23 cellular contexts compared by ENCODE assay signal in the genomic region with DNA sequence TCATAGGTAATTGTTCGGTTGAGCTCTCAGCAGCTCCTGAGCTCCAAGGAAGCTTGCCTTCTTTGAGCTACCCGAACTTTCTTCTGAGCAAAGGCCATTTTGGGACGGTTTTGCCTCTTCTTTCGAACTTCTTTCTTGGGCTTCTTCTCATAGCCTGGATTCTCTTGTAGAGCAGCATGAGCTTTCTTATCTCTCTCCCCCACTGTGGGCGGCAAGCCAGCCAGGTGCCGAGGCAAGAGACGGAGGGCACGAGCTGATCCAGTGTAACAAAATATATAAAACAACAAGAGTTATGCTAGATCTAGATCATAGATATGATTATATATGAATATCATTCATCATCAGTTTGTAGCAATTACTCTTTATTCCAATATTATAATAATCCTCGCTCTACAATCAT. TPM values are rescaled to one million over a fixed set of nuclear protein-coding genes. Genes with fewer than 3 reads are reported as not detected.
DNase-seq lines count a peak whose midpoint lies in the region; ATAC-seq, FAIRE-seq and TF ChIP-seq lines count a peak whose summit lies in the region.
"Had no signal": no experiment of that assay in that cellular context is flagged by ENCODE, and none has a peak within 500 bp of the region (broad histone marks: within the 10 kb centered on the region; RNA-seq: fewer than 3 reads in every experiment).

No MANE protein-coding gene starts in this region.

- TF ChIP-seq CTCF in GM10266 (IDR thresholded peaks at IDR 0.05; ENCODE audit: control insufficient read depth, insufficient read depth, low read depth, missing control alignments) (peak; percentile 14), neural progenitor cell (IDR thresholded peaks at IDR 0.05) (no peak)

- H3K79me2 ChIP-seq in neural progenitor cell (ENCODE audit: low read depth) = no peaks in the 10 kb centered on the region
- H3K79me2 ChIP-seq: parathyroid adenoma had no signal

- peaks cover 9% of the 10 kb centered on the region for H3K9me3 ChIP-seq in neural progenitor cell (ENCODE audit: low read depth)

- H3K27ac ChIP-seq in neural progenitor cell = no peak overlapping the region
- H3K27ac ChIP-seq: 22Rv1, parathyroid adenoma, sigmoid colon had no signal

- POLR2A ChIA-PET in activated CD4-positive, alpha-beta memory T cell treated with anti-CD3 and anti-CD28 coated beads for 36 hours (lab: Charles Lee) = interaction anchor here (0.6 kb wide), 1 partner anchor 137 kb away, joined by 3 read pairs; no protein-coding TSS in a partner anchor
- POLR2A ChIA-PET in activated CD4-positive, alpha-beta memory T cell treated with anti-CD3 and anti-CD28 coated beads, Interleukin-2, amount 10 ng/mL, durations not matched to agents 7 days and 5 days (lab: Charles Lee) = interaction anchor here (0.9 to 1.1 kb wide), 2 partner anchors 116 to 133 kb away, joined by 3 to 4 read pairs; a partner anchor contains a TSS

- H3F3A ChIP-seq in neural progenitor cell (ENCODE audit: low read depth) = no peaks in the 10 kb centered on the region

- no peak overlapping the region for H3K4me3 Mint-ChIP-seq in activated CD4-positive, alpha-beta memory T cell treated with anti-CD3 and anti-CD28 coated beads for 36 hours
- no peak overlapping the region for H3K4me3 Mint-ChIP-seq in activated CD4-positive, alpha-beta memory T cell treated with anti-CD3 and anti-CD28 coated beads, Interleukin-2, amount 10 ng/mL, durations not matched to agents 7 days and 5 days
- peak overlapping the region; percentile 30 for H3K4me3 Mint-ChIP-seq in neural progenitor cell
- H3K4me3 Mint-ChIP-seq: natural killer cell had no signal

- DNase-seq in activated CD4-positive, alpha-beta memory T cell treated with anti-CD3 and anti-CD28 coated beads for 36 hours = peak; percentile 2
- no peak for DNase-seq in activated CD4-positive, alpha-beta memory T cell treated with anti-CD3 and anti-CD28 coated beads, Interleukin-2, amount 10 ng/mL, durations not matched to agents 7 days and 5 days
- DNase-seq in GM10266 (ENCODE audit: extremely low spot score) (no peak), neural progenitor cell (ENCODE audit: low spot score) (no peak), NCI-H82 (lab: John Stamatoyannopoulos, UW) (no peak), globus pallidus (ENCODE audit: low spot score) (no peak)
- DNase-seq: GOT3, NCI-H2081 treated with DMSO at 0.1 percent for 48 hours, NCI-H446 had no signal

- ATAC-seq in HG03196 (IDR thresholded peaks at IDR 0.05; ENCODE audit: unreplicated experiment) = no peak

- no peak overlapping the region for H3K4me3 ChIP-seq in neural progenitor cell
- H3K4me3 ChIP-seq: MG63, sigmoid colon had no signal

- H3K9me3 Mint-ChIP-seq in activated CD4-positive, alpha-beta memory T cell treated with anti-CD3 and anti-CD28 coated beads for 36 hours = peaks cover 10% of the 10 kb centered on the region
- H3K9me3 Mint-ChIP-seq in activated CD4-positive, alpha-beta memory T cell treated with anti-CD3 and anti-CD28 coated beads, Interleukin-2, amount 10 ng/mL, durations not matched to agents 7 days and 5 days = peaks cover 8% of the 10 kb centered on the region
- H3K9me3 Mint-ChIP-seq in neural progenitor cell = peaks cover 10% of the 10 kb centered on the region
- H3K9me3 Mint-ChIP-seq: natural killer cell had no signal

- peaks cover 4% of the 10 kb centered on the region for H3K4me1 ChIP-seq in neural progenitor cell
- H3K4me1 ChIP-seq: sigmoid colon had no signal

- no peaks in the 10 kb centered on the region for H3K27me3 ChIP-seq in neural progenitor cell
- H3K27me3 ChIP-seq: MG63 had no signal

- peaks cover 5% of the 10 kb centered on the region for H3K36me3 Mint-ChIP-seq in activated CD4-positive, alpha-beta memory T cell treated with anti-CD3 and anti-CD28 coated beads for 36 hours
- peaks cover 3% of the 10 kb centered on the region for H3K36me3 Mint-ChIP-seq in activated CD4-positive, alpha-beta memory T cell treated with anti-CD3 and anti-CD28 coated beads, Interleukin-2, amount 10 ng/mL, durations not matched to agents 7 days and 5 days (ENCODE audit: low read depth)
- no peaks in the 10 kb centered on the region for H3K36me3 Mint-ChIP-seq in neural progenitor cell
- H3K36me3 Mint-ChIP-seq: activated naive CD8-positive, alpha-beta T cell treated with anti-CD3 and anti-CD28 coated beads for 36 hours; CD4-positive, alpha-beta memory T cell had no signal

- no peak overlapping the region for H2AFZ ChIP-seq in neural progenitor cell (replicated peaks)
- H2AFZ ChIP-seq: parathyroid adenoma had no signal

- H3K27me3 Mint-ChIP-seq in activated CD4-positive, alpha-beta memory T cell treated with anti-CD3 and anti-CD28 coated beads for 36 hours = peaks cover 36% of the 10 kb centered on the region
- peaks cover 29% of the 10 kb centered on the region for H3K27me3 Mint-ChIP-seq in activated CD4-positive, alpha-beta memory T cell treated with anti-CD3 and anti-CD28 coated beads, Interleukin-2, amount 10 ng/mL, durations not matched to agents 7 days and 5 days
- peaks cover 11% of the 10 kb centered on the region for H3K27me3 Mint-ChIP-seq in neural progenitor cell (ENCODE audit: insufficient read depth, low read depth)

- no peak overlapping the region for H3K9ac ChIP-seq in neural progenitor cell
- H3K9ac ChIP-seq: parathyroid adenoma had no signal

- no peak overlapping the region for H3K27ac Mint-ChIP-seq in activated CD4-positive, alpha-beta memory T cell treated with anti-CD3 and anti-CD28 coated beads for 36 hours
- no peak overlapping the region for H3K27ac Mint-ChIP-seq in activated CD4-positive, alpha-beta memory T cell treated with anti-CD3 and anti-CD28 coated beads, Interleukin-2, amount 10 ng/mL, durations not matched to agents 7 days and 5 days
- peak overlapping the region; percentile 64 for H3K27ac Mint-ChIP-seq in neural progenitor cell
- H3K27ac Mint-ChIP-seq: activated naive CD8-positive, alpha-beta T cell treated with anti-CD3 and anti-CD28 coated beads for 36 hours; CD4-positive, alpha-beta memory T cell had no signal

- peaks cover 3% of the 10 kb centered on the region for H3K4me1 Mint-ChIP-seq in activated CD4-positive, alpha-beta memory T cell treated with anti-CD3 and anti-CD28 coated beads for 36 hours (ENCODE audit: low read depth)
- H3K4me1 Mint-ChIP-seq in activated CD4-positive, alpha-beta memory T cell treated with anti-CD3 and anti-CD28 coated beads, Interleukin-2, amount 10 ng/mL, durations not matched to agents 7 days and 5 days = peaks cover 8% of the 10 kb centered on the region
- H3K4me1 Mint-ChIP-seq in neural progenitor cell = peaks cover 23% of the 10 kb centered on the region

- peak; percentile 47 for FAIRE-seq in colon (lab: Jason Lieb, UNC)
- FAIRE-seq: G401.6 had no signal

- no peak overlapping the region for H3K4me2 ChIP-seq in neural progenitor cell

- H4K20me1 ChIP-seq in neural progenitor cell (ENCODE audit: low read depth) = no peaks in the 10 kb centered on the region

- intact Hi-C loops in activated CD4-positive, alpha-beta memory T cell treated with anti-CD3 and anti-CD28 coated beads for 36 hours (cut with micrococcal nuclease) = loop anchor here (5.0 kb wide), 1 partner anchor 164 kb away; a partner anchor contains a TSS

- CTCF ChIA-PET in activated CD4-positive, alpha-beta memory T cell treated with anti-CD3 and anti-CD28 coated beads for 36 hours (lab: Charles Lee) = interaction anchor here (0.7 to 2.3 kb wide), 23 partner anchors 10 to 489 kb away, joined by 3 to 17 read pairs (median 5); no protein-coding TSS in a partner anchor
- CTCF ChIA-PET in activated CD4-positive, alpha-beta memory T cell treated with anti-CD3 and anti-CD28 coated beads, Interleukin-2, amount 10 ng/mL, durations not matched to agents 7 days and 5 days (lab: Charles Lee) = interaction anchor here (0.6 to 2.1 kb wide), 13 partner anchors 16 to 1134 kb away, joined by 3 to 24 read pairs (median 4); no protein-coding TSS in a partner anchor

- no peaks in the 10 kb centered on the region for H3K36me3 ChIP-seq in neural progenitor cell
- H3K36me3 ChIP-seq: MG63, sigmoid colon had no signal

RNA-seq across cellular contexts. Expression of a gene that starts 16.5 kb away (rescaled TPM):
- under 1 TPM; 0.17 to 0.70 TPM for total RNA-seq in activated CD4-positive, alpha-beta memory T cell treated with anti-CD3 and anti-CD28 coated beads for 36 hours
- total RNA-seq in activated CD4-positive, alpha-beta memory T cell treated with anti-CD3 and anti-CD28 coated beads, Interleukin-2, amount 10 ng/mL, durations not matched to agents 7 days and 5 days = 1 to 10 TPM in 1 of 2 experiments, under 1 TPM in 1; 0.55 to 1.2 TPM
- total RNA-seq in neural progenitor cell (ENCODE audit: low replicate concordance) = 1.8 and 5.6 TPM in 2 replicates
- total RNA-seq: activated naive CD8-positive, alpha-beta T cell treated with anti-CD3 and anti-CD28 coated beads for 36 hours; OCI-LY7 had no signal

RNA-seq across cellular contexts. Expression of a gene that starts 55.8 kb away (rescaled TPM):
- not detected for total RNA-seq in activated CD4-positive, alpha-beta memory T cell treated with anti-CD3 and anti-CD28 coated beads for 36 hours
- not detected for total RNA-seq in activated CD4-positive, alpha-beta memory T cell treated with anti-CD3 and anti-CD28 coated beads, Interleukin-2, amount 10 ng/mL, durations not matched to agents 7 days and 5 days
- not detected in 2 replicates for total RNA-seq in neural progenitor cell (ENCODE audit: low replicate concordance)
- total RNA-seq: activated naive CD8-positive, alpha-beta T cell treated with anti-CD3 and anti-CD28 coated beads for 36 hours; CD4-positive, alpha-beta memory T cell; epithelial cell of proximal tubule; left colon; mesenteric fat pad; natural killer cell; OCI-LY7 had no signal
